In genomic region chr3:126749931-126750759, GRCh38 we compare ENCODE assay signal across 24 cellular contexts.
"Had no signal": no experiment of that assay in that cellular context is flagged by ENCODE, and none has a peak within 500 bp of the region (broad histone marks: within the 10 kb centered on the region; RNA-seq: fewer than 3 reads in every experiment).

No MANE protein-coding gene starts in this region.

- H3K27ac ChIP-seq: colonic mucosa, prostate gland, skin epidermis, tibial nerve, vagina had no signal

- H3K4me1 ChIP-seq: colonic mucosa, prostate gland had no signal

- H3K4me3 Mint-ChIP-seq: activated CD4-positive, alpha-beta memory T cell treated with anti-CD3 and anti-CD28 coated beads, Interleukin-2, amount 10 ng/mL, durations not matched to agents 7 days and 5 days; activated naive CD8-positive, alpha-beta T cell had no signal

- H3K4me3 ChIP-seq: colonic mucosa, prostate gland, skin epidermis, tibial nerve, vagina had no signal

- H3K27ac Mint-ChIP-seq: activated CD4-positive, alpha-beta memory T cell treated with anti-CD3 and anti-CD28 coated beads, Interleukin-2, amount 10 ng/mL, durations not matched to agents 7 days and 5 days; activated naive CD8-positive, alpha-beta T cell had no signal

- ATAC-seq: right cardiac atrium had no signal

- H3K36me3 Mint-ChIP-seq: activated naive CD8-positive, alpha-beta T cell had no signal

- H3K9me3 ChIP-seq: colonic mucosa, prostate gland, tibial nerve, vagina had no signal

- H3K27me3 Mint-ChIP-seq: activated CD4-positive, alpha-beta memory T cell treated with anti-CD3 and anti-CD28 coated beads, Interleukin-2, amount 10 ng/mL, durations not matched to agents 7 days and 5 days; activated naive CD8-positive, alpha-beta T cell had no signal

- H3K36me3 ChIP-seq: colonic mucosa, prostate gland, tibial nerve, vagina had no signal

- FAIRE-seq: endothelial cell of umbilical vein had no signal

- DNase-seq: activated CD4-positive, alpha-beta memory T cell treated with anti-CD3 and anti-CD28 coated beads, Interleukin-2, amount 10 ng/mL, durations not matched to agents 7 days and 5 days; activated CD4-positive, alpha-beta T cell treated with anti-CD3 and anti-CD28 coated beads for 1 hour; activated CD8-positive, alpha-beta memory T cell treated with anti-CD3 and anti-CD28 coated beads, Interleukin-2, amount 50 U/mL, for 4 hours; activated gamma-delta T cell treated with Interleukin-2 at 50 U/mL for 16 hours; amniotic stem cell; caudate nucleus; colonic mucosa; effector CD4-positive, alpha-beta T cell; foreskin fibroblast; immature natural killer cell; midbrain; nucleus accumbens; right cardiac atrium; stimulated activated CD4-positive, alpha-beta T cell treated with anti-CD3 and anti-CD28 coated beads, Interleukin-15, amount 100 ng/mL, for 24 hours; stimulated activated CD4-positive, alpha-beta T cell treated with anti-CD3 and anti-CD28 coated beads, Interleukin-4, amount 100 ng/mL, for 24 hours; stimulated activated CD8-positive, alpha-beta memory T cell treated with anti-CD3 and anti-CD28 coated beads, Interleukin-4, amount 100 ng/mL, for 48 hours; stimulated activated naive CD4-positive, alpha-beta T cell treated with Interleukin-2 at 50 U/mL for 16 hours; substantia nigra had no signal

- H3K27me3 ChIP-seq: colonic mucosa, tibial nerve, vagina had no signal

- H3K9me3 Mint-ChIP-seq: activated CD4-positive, alpha-beta memory T cell treated with anti-CD3 and anti-CD28 coated beads, Interleukin-2, amount 10 ng/mL, durations not matched to agents 7 days and 5 days; immature natural killer cell had no signal
